14 cellular contexts compared by ENCODE assay signal in the genomic region with DNA sequence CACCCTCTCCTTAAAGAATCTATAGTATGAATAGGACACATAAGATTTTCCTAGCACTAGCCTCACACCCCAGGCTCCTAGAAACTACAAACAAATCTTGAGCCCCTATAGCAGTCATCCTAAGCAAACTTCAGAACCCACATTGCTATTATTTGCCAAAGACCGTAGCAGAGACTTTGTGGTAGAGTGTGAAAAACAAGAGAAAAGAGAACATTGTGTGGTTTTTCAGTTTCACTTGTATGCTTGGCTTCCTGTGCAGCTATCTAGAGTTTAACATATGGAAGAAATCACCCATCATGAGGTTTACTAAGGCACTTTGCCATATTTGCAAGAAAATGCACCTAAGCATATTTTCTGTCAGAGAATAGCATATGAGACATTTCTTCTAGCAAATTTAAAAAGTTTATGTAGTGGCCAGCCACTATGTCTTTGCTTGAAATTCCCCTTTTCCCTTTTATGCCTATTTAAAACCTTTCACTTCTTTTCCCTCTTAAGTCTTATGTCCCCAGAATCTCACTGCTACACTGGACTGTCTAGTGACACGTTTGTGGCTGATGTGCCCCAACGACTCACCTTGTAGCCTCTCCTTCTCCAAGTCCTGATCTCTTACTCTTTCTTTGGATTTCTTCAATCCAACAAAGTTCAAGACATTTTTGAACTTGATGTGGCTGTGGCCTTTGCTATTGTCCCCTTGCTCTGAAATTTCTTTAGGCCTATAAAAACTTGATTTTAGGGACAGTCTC. TPM values are rescaled to one million over a fixed set of nuclear protein-coding genes. Genes with fewer than 3 reads are reported as not detected.
DNase-seq lines count a peak whose midpoint lies in the region; ATAC-seq and TF ChIP-seq lines count a peak whose summit lies in the region.
"Had no signal": no experiment of that assay in that cellular context is flagged by ENCODE, and none has a peak within 500 bp of the region (broad histone marks: within the 10 kb centered on the region; RNA-seq: fewer than 3 reads in every experiment).

No MANE protein-coding gene starts in this region.

- peaks cover 3% of the 10 kb centered on the region for H3K36me3 Mint-ChIP-seq in activated T-cell treated with anti-CD3 and anti-CD28 coated beads, Interleukin-2, amount 50 U/mL, for 4 hours (ENCODE audit: insufficient read depth)
- H3K36me3 Mint-ChIP-seq: IgD-negative memory B cell had no signal

- H3K9me2 ChIP-seq in PC-9 (ENCODE audit: insufficient read depth), result no peaks in the 10 kb centered on the region

- BruUV-seq in PC-9 (replicated peaks; lab: Mats Ljungman, UMichigan), result no TSS peak

- H3K4me1 ChIP-seq in PC-9 (replicated peaks; ENCODE audit: insufficient read depth) (no peaks in the 10 kb centered on the region), body of pancreas (no peaks in the 10 kb centered on the region)
- H3K4me1 ChIP-seq: adrenal gland had no signal

- no peak for DNase-seq in activated T-cell treated with anti-CD3 and anti-CD28 coated beads, Interleukin-2, amount 50 U/mL, for 4 hours
- DNase-seq in activated T-cell treated with anti-CD3 and anti-CD28 coated beads, Interleukin-2, amount 50 U/mL, for 48 hours, result no peak
- DNase-seq in superior temporal gyrus (ENCODE audit: extremely low spot score), result peak; percentile 45
- no peak for DNase-seq in PC-9
- no peak for DNase-seq in body of pancreas
- DNase-seq in AG20443 (ENCODE audit: low spot score), result no peak
- DNase-seq: adrenal gland, NCI-H510A, T-helper 9 cell had no signal

- H3K27me3 ChIP-seq in PC-9 (ENCODE audit: insufficient read depth, low read depth) (no peaks in the 10 kb centered on the region), body of pancreas (no peaks in the 10 kb centered on the region)
- H3K27me3 ChIP-seq: adrenal gland had no signal

- ATAC-seq in activated T-cell treated with anti-CD3 and anti-CD28 coated beads, Interleukin-2, amount 50 U/mL, for 4 hours, result peak; percentile 34 to 70
- ATAC-seq in HG02610 (IDR thresholded peaks at IDR 0.05; ENCODE audit: unreplicated experiment) (peak; percentile 95), HG03521 (IDR thresholded peaks at IDR 0.05; ENCODE audit: unreplicated experiment) (peak; percentile 71), body of pancreas (no peak)

- no peak overlapping the region for H3K4me3 Mint-ChIP-seq in activated T-cell treated with anti-CD3 and anti-CD28 coated beads, Interleukin-2, amount 50 U/mL, for 4 hours
- H3K4me3 Mint-ChIP-seq: IgD-negative memory B cell had no signal

- POLR2A ChIA-PET in PC-9 (lab: Charles Lee; ENCODE audit: unreplicated experiment), result no interaction called here

- H3K79me2 ChIP-seq in PC-9 (ENCODE audit: low read depth), result no peaks in the 10 kb centered on the region

- H3K27ac ChIP-seq in PC-9 (no peak overlapping the region), body of pancreas (no peak overlapping the region)
- H3K27ac ChIP-seq: adrenal gland, skin epidermis had no signal

- no peak overlapping the region for H3K4me2 ChIP-seq in PC-9

- peaks cover 8% of the 10 kb centered on the region for H3K4me1 Mint-ChIP-seq in activated T-cell treated with anti-CD3 and anti-CD28 coated beads, Interleukin-2, amount 50 U/mL, for 4 hours (ENCODE audit: low read depth)

- H2AFZ ChIP-seq in PC-9, result no peak overlapping the region

- H3K4me3 ChIP-seq in PC-9 (no peak overlapping the region), body of pancreas (no peak overlapping the region)
- H3K4me3 ChIP-seq: adrenal gland, skin epidermis had no signal

- H3K27me3 Mint-ChIP-seq in activated T-cell treated with anti-CD3 and anti-CD28 coated beads, Interleukin-2, amount 50 U/mL, for 4 hours (ENCODE audit: low read depth), result peaks cover 7% of the 10 kb centered on the region

- no peaks in the 10 kb centered on the region for H3K36me3 ChIP-seq in PC-9 (ENCODE audit: low read depth)
- no peaks in the 10 kb centered on the region for H3K36me3 ChIP-seq in body of pancreas (replicated peaks in 1 of 2; ENCODE audit: insufficient read depth in 1 of 2, low read depth in 2 of 2)
- H3K36me3 ChIP-seq: adrenal gland had no signal

- CTCF ChIA-PET in PC-9 (lab: Charles Lee), result no interaction called here

- H3F3A ChIP-seq in PC-9 (ENCODE audit: insufficient read depth, low read depth), result no peaks in the 10 kb centered on the region

- WGBS in body of pancreas, 2 donors, result 41 to 49% methylated on average over 3 of the region's 3 CpGs

- TF ChIP-seq CTCF in PC-9 (conservative IDR thresholded peaks at IDR 0.05) (no peak), body of pancreas (IDR thresholded peaks at IDR 0.05) (no peak)

- intact Hi-C loops in PC-9 (cut with micrococcal nuclease; ENCODE audit: unreplicated experiment), result no loop called here
- intact Hi-C loops in body of pancreas (cut with DNase I), result no loop called here

- H3K9me3 Mint-ChIP-seq in activated T-cell treated with anti-CD3 and anti-CD28 coated beads, Interleukin-2, amount 50 U/mL, for 4 hours, result peaks cover 22% of the 10 kb centered on the region

- no peaks in the 10 kb centered on the region for H4K20me1 ChIP-seq in PC-9 (ENCODE audit: insufficient read depth)

- no peak for TF ChIP-seq POLR2A in body of pancreas (IDR thresholded peaks at IDR 0.05)

- H3K9me3 ChIP-seq in PC-9 (ENCODE audit: insufficient read depth, low read depth), result peaks cover 12% of the 10 kb centered on the region; the same call in 1 of the 2 replicates
- peaks cover 0 to 12% (median 0%) of the 10 kb centered on the region in 3 donors for H3K9me3 ChIP-seq in body of pancreas

RNA-seq across cellular contexts. Expression of a gene that starts 25.6 kb away (rescaled TPM):
- total RNA-seq in activated T-cell treated with anti-CD3 and anti-CD28 coated beads, Interleukin-2, amount 50 U/mL, for 4 hours, result not detected
- total RNA-seq in PC-9 (2021), result not detected in 2 replicates
- total RNA-seq in body of pancreas, result not detected
- total RNA-seq: adrenal gland, fibroblast of lung had no signal

RNA-seq across cellular contexts. Expression of a gene that starts 44.8 kb away (rescaled TPM):
- 10 to 100 TPM in 2 of 3 donors, 1 to 10 TPM in 1; 10.0 to 18.0 (median 10.8) TPM for total RNA-seq in activated T-cell treated with anti-CD3 and anti-CD28 coated beads, Interleukin-2, amount 50 U/mL, for 4 hours
- total RNA-seq in PC-9 (2021) (25.7 and 32.0 TPM in 2 replicates), body of pancreas (10 to 100 TPM in 1 of 2 donors, 1 to 10 TPM in 1; 9.9 to 17.5 TPM)
